ENCODE assay signal across 12 cellular contexts in genomic region chr3:114308377-114308776, GRCh38. TPM values are rescaled to one million over a fixed set of nuclear protein-coding genes. Genes with fewer than 3 reads are reported as not detected.
DNase-seq lines count a peak whose midpoint lies in the region; ATAC-seq and TF ChIP-seq lines count a peak whose summit lies in the region.
"Had no signal": no experiment of that assay in that cellular context is flagged by ENCODE, and none has a peak within 500 bp of the region (broad histone marks: within the 10 kb centered on the region; RNA-seq: fewer than 3 reads in every experiment).

No MANE protein-coding gene starts in this region.

- peak overlapping the region; percentile 13; the same call in 1 of the 2 replicates for H2AFZ ChIP-seq in OCI-LY1 (ENCODE audit: low read length)

- no peak overlapping the region for H3K4me3 ChIP-seq in OCI-LY1 (ENCODE audit: low read depth, low read length, poor library complexity, severe bottlenecking)
- H3K4me3 ChIP-seq: body of pancreas had no signal

- H3K27me3 Mint-ChIP-seq in activated T-cell treated with anti-CD3 and anti-CD28 coated beads, Interleukin-2, amount 50 U/mL, for 24 hours, result no peaks in the 10 kb centered on the region

- peaks cover 70% of the 10 kb centered on the region for H3K4me1 Mint-ChIP-seq in activated T-cell treated with anti-CD3 and anti-CD28 coated beads, Interleukin-2, amount 50 U/mL, for 24 hours (ENCODE audit: low read depth)
- H3K4me1 Mint-ChIP-seq in stimulated activated effector memory CD8-positive, alpha-beta T cell treated with anti-CD3 and anti-CD28 coated beads, Interleukin-12 subunit alpha, Interleukin-12 subunit beta, amount 100 ng/mL, for 72 hours, result peaks cover 62% of the 10 kb centered on the region

- peak overlapping the region; percentile 98 for H3K27ac Mint-ChIP-seq in activated T-cell treated with anti-CD3 and anti-CD28 coated beads, Interleukin-2, amount 50 U/mL, for 24 hours
- peak overlapping the region; percentile 93 for H3K27ac Mint-ChIP-seq in stimulated activated effector memory CD8-positive, alpha-beta T cell treated with anti-CD3 and anti-CD28 coated beads, Interleukin-12 subunit alpha, Interleukin-12 subunit beta, amount 100 ng/mL, for 72 hours

- no peaks in the 10 kb centered on the region for H4K20me1 ChIP-seq in OCI-LY1 (ENCODE audit: insufficient read depth, low read length)

- no peaks in the 10 kb centered on the region for H3K9me3 Mint-ChIP-seq in activated T-cell treated with anti-CD3 and anti-CD28 coated beads, Interleukin-2, amount 50 U/mL, for 24 hours
- no peaks in the 10 kb centered on the region for H3K9me3 Mint-ChIP-seq in stimulated activated effector memory CD8-positive, alpha-beta T cell treated with anti-CD3 and anti-CD28 coated beads, Interleukin-12 subunit alpha, Interleukin-12 subunit beta, amount 100 ng/mL, for 72 hours

- no peaks in the 10 kb centered on the region for H3K79me2 ChIP-seq in OCI-LY1 (ENCODE audit: insufficient read depth, low read length)

- H3K9ac ChIP-seq in OCI-LY1 (ENCODE audit: low read length), result no peak overlapping the region

- no peak overlapping the region for H3K27ac ChIP-seq in OCI-LY1 (ENCODE audit: low read depth, low read length, poor library complexity, severe bottlenecking)
- H3K27ac ChIP-seq: body of pancreas, RWPE1 had no signal

- H3K36me3 Mint-ChIP-seq in activated T-cell treated with anti-CD3 and anti-CD28 coated beads, Interleukin-2, amount 50 U/mL, for 24 hours (ENCODE audit: low read depth), result peaks cover 56% of the 10 kb centered on the region
- peaks cover 71% of the 10 kb centered on the region for H3K36me3 Mint-ChIP-seq in stimulated activated effector memory CD8-positive, alpha-beta T cell treated with anti-CD3 and anti-CD28 coated beads, Interleukin-12 subunit alpha, Interleukin-12 subunit beta, amount 100 ng/mL, for 72 hours

- ATAC-seq in HG02759 (IDR thresholded peaks at IDR 0.05; ENCODE audit: unreplicated experiment) (peak; percentile 26), Right ventricle myocardium superior (ENCODE audit: poor library complexity) (no peak)
- peak; percentile 76 for ATAC-seq in stimulated activated effector memory CD8-positive, alpha-beta T cell treated with anti-CD3 and anti-CD28 coated beads, Interleukin-12 subunit alpha, Interleukin-12 subunit beta, amount 100 ng/mL, for 72 hours
- ATAC-seq: body of pancreas had no signal

- H3F3A ChIP-seq in OCI-LY1 (ENCODE audit: insufficient read depth, low read length), result no peaks in the 10 kb centered on the region

- H3K9me2 ChIP-seq in OCI-LY1 (ENCODE audit: low read depth, low read length), result no peaks in the 10 kb centered on the region

- peak overlapping the region; percentile 45 for H3K4me3 Mint-ChIP-seq in activated T-cell treated with anti-CD3 and anti-CD28 coated beads, Interleukin-2, amount 50 U/mL, for 24 hours
- H3K4me3 Mint-ChIP-seq in stimulated activated effector memory CD8-positive, alpha-beta T cell treated with anti-CD3 and anti-CD28 coated beads, Interleukin-12 subunit alpha, Interleukin-12 subunit beta, amount 100 ng/mL, for 72 hours, result peak overlapping the region; percentile 59

- H3K4me2 ChIP-seq in OCI-LY1 (ENCODE audit: low read length), result no peak overlapping the region; the same call in 1 of the 2 replicates

- intact Hi-C loops in Right ventricle myocardium superior (cut with DNase I), result no loop called here

- no peaks in the 10 kb centered on the region for H3K36me3 ChIP-seq in OCI-LY1 (ENCODE audit: insufficient read depth, low read length)

- TF ChIP-seq CTCF in OCI-LY1 (IDR thresholded peaks at IDR 0.05; ENCODE audit: low read length), result no peak

- DNase-seq in activated T-cell treated with anti-CD3 and anti-CD28 coated beads, Interleukin-2, amount 50 U/mL, for 24 hours, result no peak
- no peak for DNase-seq in activated T-cell treated with anti-CD3 and anti-CD28 coated beads, Interleukin-2, amount 50 U/mL, for 48 hours
- DNase-seq in stimulated activated effector memory CD8-positive, alpha-beta T cell treated with anti-CD3 and anti-CD28 coated beads, Interleukin-12 subunit alpha, Interleukin-12 subunit beta, amount 100 ng/mL, for 72 hours (ENCODE audit: low spot score in 2 of 2), result no peak
- no peak for DNase-seq in activated effector memory CD4-positive, alpha-beta T cell treated with Interleukin-2 at 50 U/mL for 16 hours
- DNase-seq in Right ventricle myocardium superior, result no peak
- no peak for DNase-seq in T-helper 9 cell
- DNase-seq: body of pancreas, NCI-H2081 treated with DMSO at 0.1 percent for 48 hours had no signal

- H3K4me1 ChIP-seq in OCI-LY1 (ENCODE audit: insufficient read depth, low read length, severe bottlenecking), result peaks cover 23% of the 10 kb centered on the region
- H3K4me1 ChIP-seq: body of pancreas had no signal

- no peaks in the 10 kb centered on the region for H3K27me3 ChIP-seq in OCI-LY1 (ENCODE audit: insufficient read depth, low read length)
- H3K27me3 ChIP-seq: body of pancreas had no signal

- H3K9me3 ChIP-seq in OCI-LY1 (ENCODE audit: low read length), result no peaks in the 10 kb centered on the region
- H3K9me3 ChIP-seq: body of pancreas had no signal

RNA-seq across cellular contexts. Expression of gene TIGIT, which starts 14.5 kb away (rescaled TPM):
- total RNA-seq in Right ventricle myocardium superior, result not detected
- total RNA-seq: body of pancreas, epithelial cell of proximal tubule had no signal
